1 cellular context compared by ENCODE assay signal in genomic region chr1:50959913-50960844, GRCh38.
TF ChIP-seq lines count a peak whose summit lies in the region.

FAF1 (minus strand) TSS chr1:50960267; CDS start chr1:50959811, 456 bp downstream.

TF ChIP-seq in HepG2, 621 proteins besides CTCF, POLR2A, EP300 and RAD21 (continued from another document and continues in another):
- TF ChIP-seq HMGXB3 (CRISPR knock-in tag; IDR thresholded peaks at IDR 0.05; ENCODE audit: borderline replicate concordance) (peak; percentile 86; the same call in 1 of the 2 replicates), DBP (CRISPR knock-in tag; IDR thresholded peaks at IDR 0.05; ENCODE audit: not compliant biosample characterization) (no peak), HDAC2 (CRISPR knock-in tag; IDR thresholded peaks at IDR 0.05) (peak; percentile 74), ZNF253 (CRISPR knock-in tag; IDR thresholded peaks at IDR 0.05; ENCODE audit: borderline replicate concordance) (no peak), THAP8 (CRISPR knock-in tag; IDR thresholded peaks at IDR 0.05; ENCODE audit: borderline replicate concordance) (no peak), SAP130 (CRISPR knock-in tag; IDR thresholded peaks at IDR 0.05; ENCODE audit: low read depth) (peak; percentile 98), SUZ12 (IDR thresholded peaks at IDR 0.05; ENCODE audit: low read depth, low read length) (no peak), ZFP36 (IDR thresholded peaks at IDR 0.05; ENCODE audit: borderline replicate concordance, low read depth, low read length, partially characterized antibody) (no peak), MED1 (CRISPR knock-in tag; IDR thresholded peaks at IDR 0.05) (no peak; the same call in 1 of the 2 replicates), ZNF781 (CRISPR knock-in tag; IDR thresholded peaks at IDR 0.05; ENCODE audit: borderline replicate concordance, not compliant biosample characterization) (no peak), STAT5B (CRISPR knock-in tag; IDR thresholded peaks at IDR 0.05) (peak; percentile 45; the same call in 1 of the 2 replicates), ZBTB49 (CRISPR knock-in tag; IDR thresholded peaks at IDR 0.05; ENCODE audit: borderline replicate concordance) (no peak), PAXIP1 (CRISPR knock-in tag; conservative IDR thresholded peaks at IDR 0.05) (peak; percentile 35; the same call in 1 of the 2 replicates), ZUFSP (CRISPR knock-in tag; IDR thresholded peaks at IDR 0.05; ENCODE audit: borderline replicate concordance) (no peak), REL (CRISPR knock-in tag; conservative IDR thresholded peaks at IDR 0.05) (peak; percentile 74; the same call in 1 of the 2 replicates), CERS6 (CRISPR knock-in tag; IDR thresholded peaks at IDR 0.05) (no peak), BATF2 (CRISPR knock-in tag; IDR thresholded peaks at IDR 0.05) (no peak), MXD3 (CRISPR knock-in tag; IDR thresholded peaks at IDR 0.05) (peak; percentile 95), SRSF9 (IDR thresholded peaks at IDR 0.05; ENCODE audit: borderline replicate concordance, insufficient read depth, low read depth, low read length, poor library complexity, severe bottlenecking) (no peak), RAD51 (IDR thresholded peaks at IDR 0.05; ENCODE audit: borderline replicate concordance) (peak; percentile 86), ZNF609 (CRISPR knock-in tag; IDR thresholded peaks at IDR 0.05; ENCODE audit: borderline replicate concordance) (peak; percentile 55; the same call in 1 of the 2 replicates), FOSL1 (CRISPR knock-in tag; IDR thresholded peaks at IDR 0.05; ENCODE audit: borderline replicate concordance) (no peak), BRCA1 (CRISPR knock-in tag; IDR thresholded peaks at IDR 0.05) (no peak), GPN1 (CRISPR knock-in tag; IDR thresholded peaks at IDR 0.05; ENCODE audit: borderline replicate concordance) (no peak), PAWR (CRISPR knock-in tag; IDR thresholded peaks at IDR 0.05; ENCODE audit: borderline replicate concordance) (no peak), ZNF777 (CRISPR knock-in tag; IDR thresholded peaks at IDR 0.05) (peak; percentile 72), NRL (CRISPR knock-in tag; IDR thresholded peaks at IDR 0.05; ENCODE audit: borderline replicate concordance) (peak; percentile 75), EHMT2 (IDR thresholded peaks at IDR 0.05; ENCODE audit: borderline replicate concordance, low read depth, low read length) (no peak), ZBTB26 (CRISPR knock-in tag; IDR thresholded peaks at IDR 0.05; ENCODE audit: borderline replicate concordance) (no peak)
